8 cellular contexts compared by ENCODE assay signal in genomic region chr4:169958629-169959028, GRCh38.
"Had no signal": no experiment of that assay in that cellular context is flagged by ENCODE, and none has a peak within 500 bp of the region (broad histone marks: within the 10 kb centered on the region; RNA-seq: fewer than 3 reads in every experiment).

No MANE protein-coding gene starts in this region.

- H3K4me3 Mint-ChIP-seq: IgD-negative memory B cell had no signal

- H3K27ac Mint-ChIP-seq: IgD-negative memory B cell had no signal

- H3K27ac ChIP-seq: HL-60, KMS-11 had no signal

- H3K27me3 Mint-ChIP-seq: IgD-negative memory B cell had no signal

- DNase-seq: GOT3, H7, HCEC 1CT, KBM-7 had no signal

- H3K9me3 Mint-ChIP-seq: IgD-negative memory B cell had no signal

- H3K4me1 Mint-ChIP-seq: IgD-negative memory B cell had no signal

- ATAC-seq: HepG2 had no signal

- H3K36me3 Mint-ChIP-seq: IgD-negative memory B cell had no signal
